1 cellular context compared by ENCODE assay signal in genomic region chr2:157364257-157364974, GRCh38.
TF ChIP-seq lines count a peak whose summit lies in the region.

No MANE protein-coding gene starts in this region.

TF ChIP-seq in GM12878, 131 proteins besides CTCF, POLR2A, EP300 and RAD21 (continues in another document):
- TF ChIP-seq ZNF592 (IDR thresholded peaks at IDR 0.05) (no peak), RAD51 (IDR thresholded peaks at IDR 0.05) (no peak), IKZF2 (IDR thresholded peaks at IDR 0.05) (peak; percentile 79 to 83; a peak in 2 of 4 replicates), ZNF622 (IDR thresholded peaks at IDR 0.05) (no peak), ZSCAN29 (IDR thresholded peaks at IDR 0.05) (no peak), PAX8 (IDR thresholded peaks at IDR 0.05) (no peak), ATF7 (IDR thresholded peaks at IDR 0.05; ENCODE audit: low read depth) (peak; percentile 57), E2F4 (IDR thresholded peaks at IDR 0.05; ENCODE audit: low read depth, low read length) (no peak), POU2F2 (IDR thresholded peaks at IDR 0.05; ENCODE audit: borderline replicate concordance, low read depth, low read length) (peak; percentile 24; the same call in 1 of the 3 replicates), ZNF384 (IDR thresholded peaks at IDR 0.05; ENCODE audit: borderline replicate concordance, low read depth, low read length) (0 out of 2 replicates have a peak, but pooled peaks have one; percentile 21), BCLAF1 (IDR thresholded peaks at IDR 0.05) (no peak), MTA3 (IDR thresholded peaks at IDR 0.05; ENCODE audit: borderline replicate concordance, low read length) (peak; percentile 31; the same call in 1 of the 2 replicates), SREBF2 (IDR thresholded peaks at IDR 0.05; ENCODE audit: low read length) (no peak), SPI1 (IDR thresholded peaks at IDR 0.05; ENCODE audit: borderline replicate concordance, insufficient read depth, low read depth, low read length) (peak; percentile 30; the same call in 1 of the 2 replicates), ZBED1 (IDR thresholded peaks at IDR 0.05; ENCODE audit: borderline replicate concordance) (0 out of 2 replicates have a peak, but pooled peaks have one; percentile 58), NBN (IDR thresholded peaks at IDR 0.05) (peak; percentile 51; the same call in 1 of the 2 replicates), ZNF24 (IDR thresholded peaks at IDR 0.05) (peak; percentile 98), PKNOX1 (IDR thresholded peaks at IDR 0.05) (peak; percentile 53; the same call in 1 of the 2 replicates), MLLT1 (IDR thresholded peaks at IDR 0.05) (peak; percentile 78; the same call in 1 of the 2 replicates), PAX5 (IDR thresholded peaks at IDR 0.05; ENCODE audit: borderline replicate concordance, low read depth, low read length) (peak; percentile 27; the same call in 1 of the 2 replicates), JUNB (IDR thresholded peaks at IDR 0.05) (no peak), POLR2AphosphoS5 (IDR thresholded peaks at IDR 0.05; ENCODE audit: low read length) (no peak), E4F1 (IDR thresholded peaks at IDR 0.05; ENCODE audit: borderline replicate concordance, partially characterized antibody) (no peak), MEF2B (IDR thresholded peaks at IDR 0.05; ENCODE audit: partially characterized antibody, poor library complexity, severe bottlenecking) (peak; percentile 80), SKIL (IDR thresholded peaks at IDR 0.05; ENCODE audit: low read depth, poor library complexity, severe bottlenecking) (peak; percentile 49), ESRRA (IDR thresholded peaks at IDR 0.05; ENCODE audit: low read length) (no peak), NR2C1 (IDR thresholded peaks at IDR 0.05) (no peak), FOS (IDR thresholded peaks at IDR 0.05; ENCODE audit: borderline replicate concordance, extremely low read depth, insufficient read length) (no peak), FOXM1 (IDR thresholded peaks at IDR 0.05; ENCODE audit: low read depth, low read length) (peak; percentile 60; the same call in 1 of the 2 replicates), TCF7 (IDR thresholded peaks at IDR 0.05; ENCODE audit: borderline replicate concordance) (no peak), BHLHE40 (IDR thresholded peaks at IDR 0.05; ENCODE audit: borderline replicate concordance in 1 of 2, low read depth in 2 of 2, low read length in 1 of 2) (peak; percentile 97 to 99), RELA (IDR thresholded peaks at IDR 0.05; ENCODE audit: borderline replicate concordance, partially characterized antibody) (no peak), SREBF1 (IDR thresholded peaks at IDR 0.05; ENCODE audit: low read length) (no peak), NFIC (IDR thresholded peaks at IDR 0.05; ENCODE audit: low read depth, low read length) (peak; percentile 53; the same call in 1 of the 2 replicates), RBBP5 (conservative IDR thresholded peaks at IDR 0.05) (no peak), TBL1XR1 (IDR thresholded peaks at IDR 0.05; ENCODE audit: low read depth, low read length) (peak; percentile 47; the same call in 1 of the 2 replicates), IRF3 (IDR thresholded peaks at IDR 0.05) (no peak), TCF12 (IDR thresholded peaks at IDR 0.05; ENCODE audit: low read depth, low read length) (0 out of 2 replicates have a peak, but pooled peaks have one; percentile 13), YY1 (IDR thresholded peaks at IDR 0.05; ENCODE audit: low read depth, low read length) (no peak), ZBTB40 (IDR thresholded peaks at IDR 0.05; ENCODE audit: borderline replicate concordance) (no peak)
